In the genomic region with DNA sequence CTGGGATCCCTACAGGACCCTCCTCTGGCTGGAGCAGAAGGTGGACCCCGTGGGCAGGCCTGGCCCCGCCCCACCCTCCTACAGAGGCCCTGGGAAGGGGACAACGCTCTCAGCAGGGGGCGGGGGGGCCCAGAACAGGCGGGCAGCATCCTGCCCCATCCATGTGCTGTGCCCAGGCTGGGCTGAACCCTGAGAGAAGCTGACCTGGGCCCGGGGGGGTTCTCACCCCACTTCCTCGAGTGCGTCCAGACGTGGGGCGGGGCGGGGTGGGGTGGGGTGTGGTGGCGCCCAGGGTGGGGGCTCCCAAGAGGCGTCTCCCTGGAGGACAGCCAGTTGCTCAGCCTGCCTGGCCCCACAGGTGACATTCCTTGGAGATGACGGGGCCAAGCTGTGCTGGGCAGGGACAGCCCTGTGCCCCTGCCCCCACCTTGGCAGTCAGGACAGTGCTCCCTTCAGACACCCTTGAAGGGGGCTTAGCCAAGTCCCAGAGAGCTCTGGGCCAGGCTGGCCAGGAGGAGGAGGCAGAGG, we compare ENCODE assay signal across 8 cellular contexts. TPM values are rescaled to one million over a fixed set of nuclear protein-coding genes. Genes with fewer than 3 reads are reported as not detected.
DNase-seq lines count a peak whose midpoint lies in the region; ATAC-seq and TF ChIP-seq lines count a peak whose summit lies in the region.

No MANE protein-coding gene starts in this region.

- no peaks in the 10 kb centered on the region for H3K27me3 Mint-ChIP-seq in activated naive CD8-positive, alpha-beta T cell

- peaks cover 20% of the 10 kb centered on the region for H3K4me1 Mint-ChIP-seq in activated naive CD8-positive, alpha-beta T cell (ENCODE audit: low read depth)

- ATAC-seq in HG02852 (IDR thresholded peaks at IDR 0.05; ENCODE audit: unreplicated experiment) (peak; percentile 18), right lobe of liver (peak; percentile 10 to 29 (median 22)), upper lobe of right lung (peak; percentile 74)

- H3F3A ChIP-seq in DOHH2 (ENCODE audit: control insufficient read depth, insufficient read depth): peaks cover 5% of the 10 kb centered on the region; the same call in 1 of the 2 replicates

- no CpG with 5 or more reads among the region's 14 CpGs for WGBS in right lobe of liver (ENCODE audit: insufficient coverage, low coverage, low lambda C conversion rate, missing lambda C conversion rate)

- H3K27me3 ChIP-seq in DOHH2 (ENCODE audit: control insufficient read depth, low read length): no peaks in the 10 kb centered on the region
- no peaks in the 10 kb centered on the region for H3K27me3 ChIP-seq in right lobe of liver
- no peaks in the 10 kb centered on the region for H3K27me3 ChIP-seq in upper lobe of right lung

- H3K4me1 ChIP-seq in DOHH2 (ENCODE audit: control insufficient read depth, low read length) (peaks cover 37% of the 10 kb centered on the region), right lobe of liver (peaks cover 0 to 34% (median 3%) of the 10 kb centered on the region in 4 donors), upper lobe of right lung (peaks cover 43% of the 10 kb centered on the region)

- DNase-seq in right lobe of liver (peak in 1 of 3 donors; percentile 65), upper lobe of right lung (peak; percentile 89), NCI-H510A treated with DMSO at 0.1 percent for 48 hours (lab: John Stamatoyannopoulos, UW) (no peak), HCEC 1CT (no peak), NOMO-1 treated with dmso at 0.1 percent for 144 hours (lab: John Stamatoyannopoulos, UW; ENCODE audit: unreplicated experiment) (no peak)

- H3K4me2 ChIP-seq in DOHH2 (ENCODE audit: low read length): peak overlapping the region; percentile 96

- no peaks in the 10 kb centered on the region for H3K36me3 Mint-ChIP-seq in activated naive CD8-positive, alpha-beta T cell

- H3K4me3 ChIP-seq in DOHH2 (ENCODE audit: low read length) (peak overlapping the region; percentile 79), right lobe of liver (peak overlapping the region in 1 of 3 donors; percentile 38), upper lobe of right lung (peak overlapping the region; percentile 58)

- TF ChIP-seq CTCF in DOHH2 (IDR thresholded peaks at IDR 0.05; ENCODE audit: low read depth, low read length, poor library complexity, severe bottlenecking): no peak
- TF ChIP-seq CTCF in right lobe of liver (IDR thresholded peaks at IDR 0.05): no peak
- no peak for TF ChIP-seq CTCF in upper lobe of right lung (IDR thresholded peaks at IDR 0.05)

- peak overlapping the region; percentile 57 for H3K27ac ChIP-seq in DOHH2 (ENCODE audit: low read depth, low read length)
- H3K27ac ChIP-seq in right lobe of liver: peak overlapping the region; percentile 63 to 83 (median 75)
- H3K27ac ChIP-seq in upper lobe of right lung: peak overlapping the region; percentile 90

- H3K36me3 ChIP-seq in DOHH2 (ENCODE audit: control insufficient read depth, low read length): peaks cover 35% of the 10 kb centered on the region
- H3K36me3 ChIP-seq in right lobe of liver: peaks cover 8 to 37% (median 20%) of the 10 kb centered on the region in 4 donors
- H3K36me3 ChIP-seq in upper lobe of right lung: peaks cover 54% of the 10 kb centered on the region

- peak overlapping the region; percentile 93 for H3K27ac Mint-ChIP-seq in activated naive CD8-positive, alpha-beta T cell

- H3K79me2 ChIP-seq in DOHH2 (ENCODE audit: control insufficient read depth, low read length): no peaks in the 10 kb centered on the region

- H3K9me2 ChIP-seq in DOHH2 (replicated peaks; ENCODE audit: control insufficient read depth, low read length): no peaks in the 10 kb centered on the region

- peak overlapping the region; percentile 92 for H3K4me3 Mint-ChIP-seq in activated naive CD8-positive, alpha-beta T cell

- H4K20me1 ChIP-seq in DOHH2 (ENCODE audit: control insufficient read depth, insufficient read depth, low read depth, low read length): no peaks in the 10 kb centered on the region

- no peaks in the 10 kb centered on the region for H3K9me3 ChIP-seq in DOHH2 (ENCODE audit: control insufficient read depth, insufficient read depth, low read length)
- no peaks in the 10 kb centered on the region for H3K9me3 ChIP-seq in right lobe of liver
- H3K9me3 ChIP-seq in upper lobe of right lung: no peaks in the 10 kb centered on the region

- no peak for TF ChIP-seq POLR2A in right lobe of liver (IDR thresholded peaks at IDR 0.05)

- no peaks in the 10 kb centered on the region for H3K9me3 Mint-ChIP-seq in activated naive CD8-positive, alpha-beta T cell (ENCODE audit: low read depth)

- intact Hi-C loops in right lobe of liver (cut with DNase I): no loop called here
- intact Hi-C loops in upper lobe of right lung (cut with DNase I): no loop called here

RNA-seq across cellular contexts. Expression of a gene that starts 0.4 kb away (rescaled TPM):
- total RNA-seq in right lobe of liver: 10 to 100 TPM in 3 of 6 experiments, 1 to 10 TPM in 3; 3.4 to 12.5 (median 10.7) TPM
- total RNA-seq in upper lobe of right lung: 145 TPM

RNA-seq across cellular contexts. Expression of a gene that starts 10.5 kb away (rescaled TPM):
- 10 to 100 TPM; 57.5 to 99.2 (median 68.7) TPM for total RNA-seq in right lobe of liver
- 156 TPM for total RNA-seq in upper lobe of right lung

RNA-seq across cellular contexts. Expression of a gene that starts 33.8 kb away (rescaled TPM):
- total RNA-seq in right lobe of liver (10 to 100 TPM in 5 of 6 experiments, 1 to 10 TPM in 1; 9.1 to 27.0 (median 21.5) TPM), upper lobe of right lung (31.0 TPM)

RNA-seq across cellular contexts. Expression of a gene that starts 52.2 kb away (rescaled TPM):
- total RNA-seq in right lobe of liver: 1 to 10 TPM; 5.9 to 8.1 (median 7.6) TPM
- 28.7 TPM for total RNA-seq in upper lobe of right lung

RNA-seq across cellular contexts. Expression of a gene that starts 60.0 kb away (rescaled TPM):
- 10 to 100 TPM in 4 of 6 experiments, 1 to 10 TPM in 2; 5.8 to 29.2 (median 11.1) TPM for total RNA-seq in right lobe of liver
- 27.1 TPM for total RNA-seq in upper lobe of right lung

Comparison
In these comparisons a context has a peak if more than half of its experiments do, and no peak if none do; other contexts are left out.
1. ATAC-seq: peak in every context shown above with its lines; median percentile 74 in upper lobe of right lung; 22 in right lobe of liver; 18 in HG02852.
2. RNA of a gene that starts 0.4 kb away (total RNA-seq): 145 TPM in upper lobe of right lung (single experiment); 3.4 to 12.5 TPM in right lobe of liver; every median in the first group is over 10 times any median in the second.
3. Peak in every context shown above with its lines, with median percentiles within 50 percentile points of each other: H3K27ac ChIP-seq.